14 cellular contexts compared by ENCODE assay signal in the genomic region with DNA sequence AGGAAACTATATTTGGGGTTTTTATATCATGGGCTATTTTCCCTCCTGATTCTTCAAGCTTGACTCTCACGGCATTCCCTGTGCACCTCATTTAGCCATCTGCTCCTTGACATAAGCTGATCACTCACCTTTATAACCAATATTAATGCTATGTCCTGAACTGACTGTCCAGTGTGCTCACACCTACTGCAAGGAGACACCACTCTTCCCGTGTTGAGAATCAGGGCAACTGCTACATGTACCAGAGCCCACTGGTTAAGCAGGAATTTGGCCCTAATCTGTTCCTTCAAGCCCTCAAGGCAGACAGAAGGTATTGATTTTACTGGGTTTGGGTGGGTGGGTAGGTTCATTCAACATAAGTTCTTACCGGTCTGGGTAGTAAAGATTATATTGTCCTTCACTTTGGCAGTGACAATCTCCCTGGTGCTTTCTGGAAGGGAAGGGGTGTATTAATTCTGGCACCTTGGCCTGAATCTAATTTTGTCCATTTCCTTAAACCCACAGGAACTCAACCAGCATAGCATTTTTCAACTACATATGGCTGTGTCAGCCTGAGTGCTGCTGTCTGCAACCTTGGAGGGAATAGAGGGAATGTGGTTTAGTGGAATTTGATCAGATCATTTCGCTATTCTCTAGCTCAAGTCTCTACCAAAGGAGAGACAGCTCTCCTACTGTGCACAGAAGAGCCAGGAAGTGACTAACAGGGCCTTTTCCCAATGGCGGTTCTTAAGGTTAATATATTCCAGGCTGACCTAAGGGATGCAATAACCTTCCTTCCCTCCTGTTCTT.
A peak's percentile ranks its signal among the peaks of the same experiment; 100 is the strongest.
DNase-seq lines count a peak whose midpoint lies in the region; ATAC-seq and TF ChIP-seq lines count a peak whose summit lies in the region.
"Had no signal": no experiment of that assay in that cellular context is flagged by ENCODE, and none has a peak within 500 bp of the region (broad histone marks: within the 10 kb centered on the region; RNA-seq: fewer than 3 reads in every experiment).

No MANE protein-coding gene starts in this region.

- ATAC-seq in HG03039 (IDR thresholded peaks at IDR 0.05; ENCODE audit: unreplicated experiment), result no peak
- ATAC-seq: K562, left cardiac atrium had no signal

- CTCF ChIA-PET in AG04449 (lab: Yijun Ruan, JAX), result interaction anchor here (1.0 kb wide), 1 partner anchor 9 kb away, joined by 4 read pairs; no protein-coding TSS in a partner anchor

- H3K4me3 ChIP-seq in AG04449 (ENCODE audit: low read depth, low read length), result no peak overlapping the region
- H3K4me3 ChIP-seq: cardiac muscle cell, K562, spleen had no signal

- TF ChIP-seq CTCF in AG04449 (IDR thresholded peaks at IDR 0.05; ENCODE audit: insufficient read depth, low read length, missing control alignments), result no peak

- DNase-seq in AG04449 (ENCODE audit: low read depth, low spot score), result peak; percentile 91
- peak; percentile 49 for DNase-seq in HK-2 (ENCODE audit: unreplicated experiment)
- peak; percentile 59 for DNase-seq in amniotic stem cell (lab: John Stamatoyannopoulos, UW)
- peak; percentile 89 for DNase-seq in glomerular visceral epithelial cell (ENCODE audit: extremely low spot score)
- DNase-seq in SKM-1 (lab: John Stamatoyannopoulos, UW; ENCODE audit: unreplicated experiment), result no peak
- DNase-seq in GOT3 (lab: John Stamatoyannopoulos, UW), result no peak
- DNase-seq in NCI-H1436 (lab: John Stamatoyannopoulos, UW), result no peak
- DNase-seq: left cardiac atrium, NCI-H2171, spleen, trophoblast cell had no signal

- POLR2A ChIA-PET in AG04449 (lab: Yijun Ruan, JAX), result no interaction called here

Comparison
In these comparisons a context has a peak if more than half of its experiments do, and no peak if none do; other contexts are left out.
1. DNase-seq: peak in AG04449 (single experiment), HK-2 (single experiment), amniotic stem cell (single experiment) and glomerular visceral epithelial cell (single experiment); none in SKM-1 (single experiment), GOT3 (single experiment) and NCI-H1436 (single experiment).